1 cellular context compared by ENCODE assay signal in genomic region chr13:59121507-59121906, GRCh38.
TF ChIP-seq lines count a peak whose summit lies in the region.

No MANE protein-coding gene starts in this region.

TF ChIP-seq in IMR-90, 13 proteins besides CTCF, POLR2A, EP300 and RAD21 (continued from another document):
- TF ChIP-seq ELK1 (IDR thresholded peaks at IDR 0.05; ENCODE audit: borderline replicate concordance, low read depth, low read length) = no peak
